9 cellular contexts compared by ENCODE assay signal in genomic region chr7:35253680-35254495, GRCh38. TPM values are rescaled to one million over a fixed set of nuclear protein-coding genes. Genes with fewer than 3 reads are reported as not detected.
DNase-seq lines count a peak whose midpoint lies in the region; FAIRE-seq and TF ChIP-seq lines count a peak whose summit lies in the region.
"Had no signal": no experiment of that assay in that cellular context is flagged by ENCODE, and none has a peak within 500 bp of the region (broad histone marks: within the 10 kb centered on the region; RNA-seq: fewer than 3 reads in every experiment).

Gene TBX20, minus strand, starts transcription at chr7:35254100. Its CDS starts 480 bp downstream, at chr7:35253620.

- no peak within 1 kb of the TSS for H3K27ac Mint-ChIP-seq in stimulated activated naive CD8-positive, alpha-beta T cell treated with anti-CD3 and anti-CD28 coated beads, Interleukin-15, Interleukin-2, amounts not matched to agents 100 ng/mL and 50 ng/mL, for 24 hours

- in situ Hi-C loops in astrocyte of the spinal cord (cut with HindIII; ENCODE audit: low sequenced_read_pairs): no loop called here

- H3K4me3 Mint-ChIP-seq in stimulated activated naive CD8-positive, alpha-beta T cell treated with anti-CD3 and anti-CD28 coated beads, Interleukin-15, Interleukin-2, amounts not matched to agents 100 ng/mL and 50 ng/mL, for 24 hours: peak within 1 kb of the TSS; percentile 53

- DNase-seq in NCI-H2171 treated with DMSO at 0.1 percent for 48 hours (lab: John Stamatoyannopoulos, UW) (peak; percentile 42), NCI-H2171 (lab: John Stamatoyannopoulos, UW) (no peak), NCI-H1092 (lab: John Stamatoyannopoulos, UW) (peak; percentile 20), astrocyte of the spinal cord (ENCODE audit: low read depth, low spot score) (peak; percentile 22), kidney (peak; percentile 72), GM19239 (ENCODE audit: insufficient read length, low spot score) (no peak), GM19238 (ENCODE audit: insufficient read length, low spot score) (no peak)

- peaks cover 13% of the 10 kb centered on the region for H3K36me3 Mint-ChIP-seq in stimulated activated naive CD8-positive, alpha-beta T cell treated with anti-CD3 and anti-CD28 coated beads, Interleukin-15, Interleukin-2, amounts not matched to agents 100 ng/mL and 50 ng/mL, for 24 hours (ENCODE audit: low read depth)

- H3K9ac ChIP-seq in kidney (ENCODE audit: low read length in 2 of 2): no peak within 1 kb of the TSS

- no peaks in the 10 kb centered on the region for H3K9me3 Mint-ChIP-seq in stimulated activated naive CD8-positive, alpha-beta T cell treated with anti-CD3 and anti-CD28 coated beads, Interleukin-15, Interleukin-2, amounts not matched to agents 100 ng/mL and 50 ng/mL, for 24 hours

- no peak for TF ChIP-seq CTCF in astrocyte of the spinal cord (IDR thresholded peaks at IDR 0.05; ENCODE audit: low read depth, low read length)
- no peak for TF ChIP-seq CTCF in kidney (IDR thresholded peaks at IDR 0.05; ENCODE audit: borderline replicate concordance, extremely low read depth, insufficient read depth)

- intact Hi-C loops in kidney (cut with DNase I): no loop called here

- no peaks in the 10 kb centered on the region for H3K36me3 ChIP-seq in kidney (ENCODE audit: control insufficient read depth in 1 of 2, insufficient read depth in 2 of 2, low read length in 2 of 2)

- H3K27ac ChIP-seq in kidney (ENCODE audit: low read depth in 2 of 2, low read length in 2 of 2): no peak within 1 kb of the TSS

- H3K9me3 ChIP-seq in kidney (ENCODE audit: control insufficient read depth in 1 of 2, low read length in 2 of 2): no peaks in the 10 kb centered on the region

- H3K27me3 Mint-ChIP-seq in stimulated activated naive CD8-positive, alpha-beta T cell treated with anti-CD3 and anti-CD28 coated beads, Interleukin-15, Interleukin-2, amounts not matched to agents 100 ng/mL and 50 ng/mL, for 24 hours: peaks cover 89% of the 10 kb centered on the region

- peaks cover 0 to 4% of the 10 kb centered on the region in 2 donors for H3K4me1 ChIP-seq in kidney (ENCODE audit: control insufficient read depth in 1 of 2, insufficient read depth in 1 of 2, low read depth in 1 of 2, low read length in 2 of 2)

- peak within 1 kb of the TSS; percentile 21 for H3K4me3 ChIP-seq in astrocyte of the spinal cord (ENCODE audit: low read depth, low read length)
- peak within 1 kb of the TSS in 1 of 2 donors; percentile 6 for H3K4me3 ChIP-seq in kidney (ENCODE audit: low read length in 2 of 2)

- FAIRE-seq in kidney (lab: Jason Lieb, UNC) (no peak), GM19239 (lab: Jason Lieb, UNC) (no peak)
- FAIRE-seq: TTC549 had no signal

- H3K4me1 Mint-ChIP-seq in stimulated activated naive CD8-positive, alpha-beta T cell treated with anti-CD3 and anti-CD28 coated beads, Interleukin-15, Interleukin-2, amounts not matched to agents 100 ng/mL and 50 ng/mL, for 24 hours (ENCODE audit: low read depth): peaks cover 20% of the 10 kb centered on the region

RNA-seq across cellular contexts. Expression of gene TBX20, which starts in this region (rescaled TPM):
- not detected for total RNA-seq in kidney
- polyA plus RNA-seq in kidney (ENCODE audit: insufficient read depth, low read depth, low replicate concordance): not detected

Comparison
In these comparisons a context has a peak if more than half of its experiments do, and no peak if none do; other contexts are left out.
1. DNase-seq: peak in NCI-H2171 treated with DMSO at 0.1 percent for 48 hours (single experiment), NCI-H1092 (single experiment) and astrocyte of the spinal cord (single experiment); none in NCI-H2171 (single experiment), GM19239 (single experiment) and GM19238 (single experiment).
2. Peak in DNase-seq in kidney; RNA of the gene not detected or under 1 TPM.